25 cellular contexts compared by ENCODE assay signal in genomic region chr19:28316464-28316863, GRCh38.
"Had no signal": no experiment of that assay in that cellular context is flagged by ENCODE, and none has a peak within 500 bp of the region (broad histone marks: within the 10 kb centered on the region; RNA-seq: fewer than 3 reads in every experiment).

No MANE protein-coding gene starts in this region.

- H3K9ac ChIP-seq: neural progenitor cell had no signal

- H3K4me3 ChIP-seq: heart left ventricle, neural progenitor cell, right atrium auricular region, smooth muscle cell, vagina had no signal

- H3K4me2 ChIP-seq: neural progenitor cell, smooth muscle cell had no signal

- H3K27me3 ChIP-seq: neural progenitor cell, right atrium auricular region, vagina had no signal

- H3K9me3 ChIP-seq: heart left ventricle, right atrium auricular region, vagina had no signal

- DNase-seq: activated CD4-positive, alpha-beta T cell treated with anti-CD3 and anti-CD28 coated beads for 4 hours; activated CD4-positive, alpha-beta T cell treated with anti-CD3 and anti-CD28 coated beads, Interleukin-2, amount 50 U/mL, for 4 hours; activated CD4-positive, CD25-positive, alpha-beta regulatory T cell; activated gamma-delta T cell; activated naive CD4-positive, alpha-beta T cell treated with anti-CD3 and anti-CD28 coated beads, Interleukin-2, amount 10 ng/mL, durations not matched to agents 7 days and 5 days; activated naive CD8-positive, alpha-beta T cell treated with anti-CD3 and anti-CD28 coated beads, Interleukin-2, amount 10 ng/mL, durations not matched to agents 7 days and 5 days; activated T-cell treated with anti-CD3 and anti-CD28 coated beads, Interleukin-2, amount 50 U/mL, for 1 hour; amniotic stem cell; central memory CD4-positive, alpha-beta T cell; endodermal cell; foreskin fibroblast; heart left ventricle; hypothalamus; immature natural killer cell; midbrain; naive thymus-derived CD8-positive, alpha-beta T cell; stimulated activated CD4-positive, alpha-beta T cell treated with anti-CD3 and anti-CD28 coated beads, Interleukin-1b, Interleukin-23, amount 100 ng/mL, for 48 hours; stimulated activated CD4-positive, alpha-beta T cell treated with anti-CD3 and anti-CD28 coated beads, Interleukin-4, amount 100 ng/mL, for 4 hours; stimulated activated CD8-positive, alpha-beta memory T cell treated with anti-CD3 and anti-CD28 coated beads, Interleukin-4, amount 100 ng/mL, for 48 hours; stimulated activated naive CD8-positive, alpha-beta T cell treated with anti-CD3 and anti-CD28 coated beads, Interleukin-15, amount 100 ng/mL, for 72 hours; substantia nigra had no signal

- H3K36me3 ChIP-seq: heart left ventricle, neural progenitor cell, right atrium auricular region, vagina had no signal

- H3K27ac ChIP-seq: heart left ventricle, neural progenitor cell, right atrium auricular region, vagina had no signal

- H2AFZ ChIP-seq: neural progenitor cell had no signal

- H3K4me1 ChIP-seq: right atrium auricular region, vagina had no signal
